10 cellular contexts compared by ENCODE assay signal in genomic region chr1:92949937-92950817, GRCh38. TPM values are rescaled to one million over a fixed set of nuclear protein-coding genes. Genes with fewer than 3 reads are reported as not detected.
DNase-seq lines count a peak whose midpoint lies in the region; ATAC-seq, FAIRE-seq and TF ChIP-seq lines count a peak whose summit lies in the region.
"Had no signal": no experiment of that assay in that cellular context is flagged by ENCODE, and none has a peak within 500 bp of the region (broad histone marks: within the 10 kb centered on the region; RNA-seq: fewer than 3 reads in every experiment).

No MANE protein-coding gene starts in this region.

- H3K9ac ChIP-seq in MM.1S (ENCODE audit: low read length) = no peak overlapping the region
- H3K9ac ChIP-seq in H1 (replicated peaks in 1 of 4; ENCODE audit: extremely low read depth in 1 of 4, low read depth in 3 of 4, low read length in 3 of 4) = no peak overlapping the region

- H4K20me1 ChIP-seq in MM.1S (ENCODE audit: insufficient read depth, low read length) (no peaks in the 10 kb centered on the region), H1 (replicated peaks in 1 of 2; ENCODE audit: control insufficient read depth in 1 of 2, insufficient read depth in 2 of 2, low read length in 2 of 2) (peaks cover 0 to 1% of the 10 kb centered on the region in 2 experiments)

- no peak overlapping the region for H3K14ac ChIP-seq in H1 (ENCODE audit: insufficient read length)

- no peak overlapping the region for H3K18ac ChIP-seq in H1 (ENCODE audit: extremely low read depth, low read length)

- no peak for TF ChIP-seq RAD21 in H1 (IDR thresholded peaks at IDR 0.05 in 1 of 2, conservative IDR thresholded peaks at IDR 0.05 in 1 of 2; ENCODE audit: low read depth in 2 of 2, low read length in 2 of 2)

- no peak overlapping the region for H2BK5ac ChIP-seq in H1 (ENCODE audit: low read depth, low read length)

- H2AK5ac ChIP-seq in H1 (ENCODE audit: low read depth, low read length) = peak overlapping the region; percentile 67; the same call in 1 of the 2 replicates

- peaks cover 2% of the 10 kb centered on the region; the same call in 1 of the 2 replicates for H3K23me2 ChIP-seq in H1 (ENCODE audit: low read depth, low read length)

- no peak overlapping the region for H2BK12ac ChIP-seq in H1 (ENCODE audit: low read depth, low read length)

- ATAC-seq in GM18867 (IDR thresholded peaks at IDR 0.05; ENCODE audit: unreplicated experiment) = peak; percentile 41
- ATAC-seq in HG03457 (IDR thresholded peaks at IDR 0.05; ENCODE audit: unreplicated experiment) = no peak
- ATAC-seq in psoas muscle = no peak
- no peak for ATAC-seq in HG03565 (IDR thresholded peaks at IDR 0.05; ENCODE audit: unreplicated experiment)

- no peak for FAIRE-seq in H1 (lab: Jason Lieb, UNC)
- FAIRE-seq: endometrium had no signal

- H3K27ac ChIP-seq in MM.1S (ENCODE audit: low read length) (peak overlapping the region; percentile 83; the same call in 1 of the 2 replicates), H1 (ENCODE audit: low read depth, low read length) (no peak overlapping the region), skin epidermis (peak overlapping the region in 13 of 21 experiments; percentile 11 to 78 (median 34)), psoas muscle (no peak overlapping the region)
- H3K27ac ChIP-seq: vagina had no signal

- H3F3A ChIP-seq in MM.1S (ENCODE audit: insufficient read depth, low read length) = peaks cover 22% of the 10 kb centered on the region

- H3K4me1 ChIP-seq in MM.1S (ENCODE audit: low read length) (peaks cover 34% of the 10 kb centered on the region), H1 (replicated peaks in 1 of 4; ENCODE audit: control insufficient read depth in 3 of 4, insufficient read depth in 4 of 4, low read length in 3 of 4) (peaks cover 0 to 3% (median 0%) of the 10 kb centered on the region in 4 experiments; a peak in 1 of 7 replicates), psoas muscle (peaks cover 25% of the 10 kb centered on the region)
- H3K4me1 ChIP-seq: vagina had no signal

- 84% methylated on average over 7 of the region's 7 CpGs; no CpG with 5 or more reads in 1 of the 2 experiments for WGBS in H1 (ENCODE audit: extremely low coverage in 1 of 2, insufficient coverage in 1 of 2, insufficient read length in 1 of 2, insufficient replicate concordance in 2 of 2, low coverage in 1 of 2, low lambda C conversion rate in 2 of 2, missing lambda C conversion rate in 1 of 2), 2 experiments
- WGBS in psoas muscle, 3 donors = 80 to 91% (median 82%) methylated on average over 7 of the region's 7 CpGs

- no peaks in the 10 kb centered on the region for H3K36me3 ChIP-seq in MM.1S (replicated peaks; ENCODE audit: insufficient read depth, low read length)
- no peaks in the 10 kb centered on the region for H3K36me3 ChIP-seq in H1 (ENCODE audit: control insufficient read depth in 2 of 4, insufficient read depth in 4 of 4, low read length in 3 of 4)
- no peaks in the 10 kb centered on the region for H3K36me3 ChIP-seq in psoas muscle (ENCODE audit: insufficient read depth in 1 of 2, low read depth in 1 of 2)
- H3K36me3 ChIP-seq: vagina had no signal

- POLR2A ChIA-PET in H1 (lab: Charles Lee; ENCODE audit: partially characterized antibody) = interaction anchor here (1.2 to 1.3 kb wide), 2 partner anchors 11 to 129 kb away, joined by 4 to 5 read pairs; partner anchors contain the start of genes DIPK1A and MTF2

- no peak for TF ChIP-seq EP300 in H1 (IDR thresholded peaks at IDR 0.05; ENCODE audit: borderline replicate concordance in 1 of 2, low read depth in 2 of 2, low read length in 2 of 2)

- H2AFZ ChIP-seq in MM.1S (ENCODE audit: low read length) = no peak overlapping the region
- H2AFZ ChIP-seq in H1 (ENCODE audit: low read length) = no peak overlapping the region

- H2BK20ac ChIP-seq in H1 (ENCODE audit: low read length) = no peak overlapping the region

- no peak for TF ChIP-seq POLR2A in H1 (IDR thresholded peaks at IDR 0.05; ENCODE audit: control extremely low read depth in 1 of 2, low read depth in 2 of 2, low read length in 2 of 2)

- H3K23ac ChIP-seq in H1 (ENCODE audit: insufficient read length) = no peak overlapping the region

- no peak overlapping the region for H3K4me3 ChIP-seq in MM.1S (ENCODE audit: low read length)
- no peak overlapping the region for H3K4me3 ChIP-seq in H1 (ENCODE audit: extremely low read depth in 1 of 4, insufficient read depth in 2 of 4, low read depth in 3 of 4, low read length in 4 of 4)
- H3K4me3 ChIP-seq in skin epidermis = no peak overlapping the region
- no peak overlapping the region for H3K4me3 ChIP-seq in psoas muscle
- H3K4me3 ChIP-seq: vagina had no signal

- no peak overlapping the region for H3K4ac ChIP-seq in H1 (replicated peaks; ENCODE audit: insufficient read length, low read depth, low read length)

- CTCF ChIA-PET in H1 (lab: Charles Lee; ENCODE audit: partially characterized antibody) = interaction anchor here (0.6 to 2.7 kb wide), 6 partner anchors 10 to 353 kb away, joined by 3 to 12 read pairs (median 4); partner anchors contain the start of gene DIPK1A

- H2BK120ac ChIP-seq in H1 (replicated peaks; ENCODE audit: low read depth, low read length) = no peak overlapping the region

- DNase-seq in MM.1S (no peak), H1 (ENCODE audit: low read depth in 1 of 2, low spot score in 2 of 2) (no peak), psoas muscle (no peak), DMS79 (lab: John Stamatoyannopoulos, UW) (no peak)

- H3K79me2 ChIP-seq in MM.1S (ENCODE audit: low read length) = peaks cover 82% of the 10 kb centered on the region
- H3K79me2 ChIP-seq in H1 (ENCODE audit: control insufficient read depth in 1 of 2, insufficient read depth in 2 of 2, low read length in 2 of 2) = no peaks in the 10 kb centered on the region

- no peak overlapping the region for H4K5ac ChIP-seq in H1 (ENCODE audit: insufficient read length, low read depth, low read length)

- H3K4me2 ChIP-seq in MM.1S (ENCODE audit: low read depth, low read length) (peak overlapping the region; percentile 79), H1 (ENCODE audit: insufficient read depth in 1 of 2, low read depth in 2 of 2, low read length in 2 of 2) (no peak overlapping the region)

- H3K9me3 ChIP-seq in MM.1S (replicated peaks; ENCODE audit: insufficient read depth, low read length) (no peaks in the 10 kb centered on the region), H1 (ENCODE audit: insufficient read depth in 2 of 2, low read depth in 1 of 2, low read length in 1 of 2) (no peaks in the 10 kb centered on the region), psoas muscle (peaks cover 3% of the 10 kb centered on the region)
- H3K9me3 ChIP-seq: vagina had no signal

- no peaks in the 10 kb centered on the region for H3K79me1 ChIP-seq in H1 (ENCODE audit: low read depth, low read length)

- H3K27me3 ChIP-seq in MM.1S (replicated peaks; ENCODE audit: insufficient read depth, low read length) (no peaks in the 10 kb centered on the region), H1 (replicated peaks in 1 of 4; ENCODE audit: control insufficient read depth in 3 of 4, extremely low read depth in 1 of 4, insufficient read depth in 3 of 4, low read length in 3 of 4) (no peaks in the 10 kb centered on the region), psoas muscle (ENCODE audit: insufficient read depth in 3 of 3, low read length in 2 of 3) (no peaks in the 10 kb centered on the region)
- H3K27me3 ChIP-seq: vagina had no signal

- H4K91ac ChIP-seq in H1 (replicated peaks; ENCODE audit: insufficient read length, low read length) = no peak overlapping the region

- H2BK15ac ChIP-seq in H1 (ENCODE audit: low read length) = no peak overlapping the region

- no peaks in the 10 kb centered on the region for H3K9me2 ChIP-seq in MM.1S (replicated peaks; ENCODE audit: insufficient read depth, low read length)

- H3K56ac ChIP-seq in H1 (replicated peaks; ENCODE audit: insufficient read length, low read depth, low read length) = no peak overlapping the region

- no peak overlapping the region for H4K8ac ChIP-seq in H1 (ENCODE audit: extremely low read depth, insufficient read depth, low read length)

- intact Hi-C loops in psoas muscle (cut with DNase I) = no loop called here

- TF ChIP-seq CTCF in MM.1S (IDR thresholded peaks at IDR 0.05; ENCODE audit: low read length) (no peak), H1 (IDR thresholded peaks at IDR 0.05; ENCODE audit: control extremely low read depth in 1 of 3, insufficient read depth in 1 of 3, low read depth in 1 of 3, low read length in 3 of 3) (no peak), psoas muscle (IDR thresholded peaks at IDR 0.05) (no peak)

TF ChIP-seq in H1, 55 proteins besides CTCF, POLR2A, EP300 and RAD21 (continues in another document):
- no peak for TF ChIP-seq EGR1 (IDR thresholded peaks at IDR 0.05; ENCODE audit: borderline replicate concordance, low read depth, low read length)
- no peak for TF ChIP-seq RBBP5 (IDR thresholded peaks at IDR 0.05; ENCODE audit: borderline replicate concordance, low read depth, low read length)
- no peak for TF ChIP-seq EZH2 (IDR thresholded peaks at IDR 0.05; ENCODE audit: low read depth, low read length, severe bottlenecking)
- no peak for TF ChIP-seq SIN3A (conservative IDR thresholded peaks at IDR 0.05 in 1 of 2, IDR thresholded peaks at IDR 0.05 in 1 of 2; ENCODE audit: low read depth in 1 of 2, low read length in 2 of 2)
- TF ChIP-seq KDM5A (IDR thresholded peaks at IDR 0.05; ENCODE audit: low read length) = no peak
- TF ChIP-seq CBX8 (IDR thresholded peaks at IDR 0.05; ENCODE audit: borderline replicate concordance, low read depth, low read length) = no peak
- TF ChIP-seq KDM1A (IDR thresholded peaks at IDR 0.05; ENCODE audit: borderline replicate concordance, low read length) = no peak
- TF ChIP-seq JUND (IDR thresholded peaks at IDR 0.05; ENCODE audit: low read length) = no peak
- TF ChIP-seq FOSL1 (IDR thresholded peaks at IDR 0.05; ENCODE audit: insufficient read depth, low read depth, low read length) = no peak
- TF ChIP-seq POLR2AphosphoS5 (IDR thresholded peaks at IDR 0.05; ENCODE audit: low read depth, low read length) = no peak
- TF ChIP-seq RFX5 (IDR thresholded peaks at IDR 0.05; ENCODE audit: borderline replicate concordance, low read depth, low read length) = no peak
- no peak for TF ChIP-seq CEBPB (IDR thresholded peaks at IDR 0.05; ENCODE audit: low read depth, low read length)
- no peak for TF ChIP-seq POU5F1 (IDR thresholded peaks at IDR 0.05; ENCODE audit: low read depth, low read length)

RNA-seq across cellular contexts. Expression of gene DIPK1A, which starts 11.1 kb away (rescaled TPM):
- 4.8 and 5.0 TPM in 2 replicates for total RNA-seq in H1 (2021; fragmentation: NEBNext Ultra II Directional; extraction: Animal tissue kit (Norgen Biotek cat#: 25700))
- 1.2 and 2.5 TPM in 2 replicates for polyA plus RNA-seq in H1 (2011; rRNA removed)
- polyA plus RNA-seq in H1 (2011; cell fraction: cytosol; rRNA removed) = 2.9 TPM
- polyA plus RNA-seq in H1 (2011; cell fraction: nucleus; rRNA removed) = 0.56 TPM
- polyA plus RNA-seq in H1 (2012, experiment 1 of 2) = 3.6 to 5.2 TPM (median 4.4 TPM) in 4 replicates
- 0.60 TPM for polyA plus RNA-seq in H1 (2012, experiment 2 of 2)
- polyA plus RNA-seq in H1 (2013, experiment 1 of 2) = 5.1 TPM
- polyA plus RNA-seq in H1 (2013, experiment 2 of 2) = 7.2 TPM
- polyA minus RNA-seq in H1 (2011; rRNA and poly(A)+ RNA removed) = 2.7 and 3.1 TPM in 2 replicates
- polyA minus RNA-seq in H1 (2011; cell fraction: cytosol; rRNA and poly(A)+ RNA removed) = 2.0 TPM
- 2.1 TPM for polyA minus RNA-seq in H1 (2011; cell fraction: nucleus; rRNA and poly(A)+ RNA removed)
- 1 to 10 TPM; 3.4 to 7.8 (median 6.4) TPM for total RNA-seq in psoas muscle
- polyA plus RNA-seq in psoas muscle = 1 to 10 TPM; 2.2 to 7.9 (median 3.5) TPM

Comparison
In these comparisons a context has a peak if more than half of its experiments do, and no peak if none do; other contexts are left out.
1. H3K27ac ChIP-seq: peak in MM.1S (single experiment) and skin epidermis (13 of 21); none in H1 (single experiment) and psoas muscle (single experiment).